Comparison of ENCODE assay signal across 8 cellular contexts in the genomic region with DNA sequence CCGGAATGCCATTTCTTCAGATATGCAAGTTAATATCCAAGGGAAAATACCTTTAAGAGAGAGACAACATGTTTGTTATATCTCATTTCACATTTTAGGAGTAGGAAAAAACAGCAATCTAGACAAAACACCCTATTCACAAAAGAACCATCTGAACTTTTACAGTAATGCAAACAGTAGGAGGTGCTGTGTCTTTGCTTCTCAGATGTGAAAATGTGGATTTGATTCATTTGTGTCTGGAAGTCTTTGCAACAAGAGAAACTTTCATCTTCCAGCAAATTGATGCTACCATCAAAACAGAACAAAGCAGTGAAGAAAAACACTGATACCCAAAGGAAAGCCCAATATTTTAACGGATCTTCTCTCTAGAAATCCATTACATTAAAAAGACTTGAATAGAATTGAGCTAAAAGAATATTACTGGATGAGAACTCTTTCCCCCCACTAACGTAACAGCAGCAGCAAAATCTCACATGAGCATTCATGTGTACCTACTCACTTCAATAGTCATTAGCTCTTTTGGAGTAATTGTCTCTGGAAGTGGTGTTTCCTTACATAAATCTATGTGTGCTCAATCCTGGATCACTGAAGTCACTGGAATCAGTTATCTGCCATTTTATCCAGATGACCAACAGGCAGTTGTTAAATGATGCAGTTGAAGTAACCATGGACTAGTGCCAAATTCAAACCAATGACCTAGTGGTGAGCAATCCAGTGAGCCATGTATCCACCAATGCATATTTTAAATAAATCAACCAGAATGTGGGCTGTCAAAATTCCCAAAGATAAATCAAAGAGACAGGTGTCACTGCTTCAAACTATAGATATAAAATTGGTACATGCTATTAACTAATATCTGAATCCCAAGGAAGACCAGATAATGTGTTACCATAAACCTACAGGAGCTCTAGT. TPM values are rescaled to one million over a fixed set of nuclear protein-coding genes. Genes with fewer than 3 reads are reported as not detected.
DNase-seq lines count a peak whose midpoint lies in the region; ATAC-seq and TF ChIP-seq lines count a peak whose summit lies in the region.

No MANE protein-coding gene starts in this region.

- H4K5ac ChIP-seq in H9 (ENCODE audit: insufficient read length, low read depth, low read length), result no peak overlapping the region

- POLR2A ChIA-PET in CD4-positive, alpha-beta T cell (lab: Charles Lee), result no interaction called here

- no peak for ATAC-seq in CD4-positive, alpha-beta T cell (ENCODE audit: poor library complexity)
- no peak for ATAC-seq in stimulated activated effector memory CD8-positive, alpha-beta T cell treated with anti-CD3 and anti-CD28 coated beads, Interleukin-12 subunit alpha, Interleukin-12 subunit beta, amount 100 ng/mL, for 72 hours

- H3K4me1 ChIP-seq in H9 (ENCODE audit: insufficient read depth, low read length), result no peaks in the 10 kb centered on the region

- H3K4me1 Mint-ChIP-seq in H9, result peaks cover 22 to 31% of the 10 kb centered on the region in 2 experiments
- peaks cover 7% of the 10 kb centered on the region for H3K4me1 Mint-ChIP-seq in CD4-positive, alpha-beta T cell (ENCODE audit: low read depth)
- no peaks in the 10 kb centered on the region for H3K4me1 Mint-ChIP-seq in stimulated activated effector memory CD8-positive, alpha-beta T cell treated with anti-CD3 and anti-CD28 coated beads, Interleukin-12 subunit alpha, Interleukin-12 subunit beta, amount 100 ng/mL, for 72 hours

- no peaks in the 10 kb centered on the region for H3K79me2 ChIP-seq in H9 (ENCODE audit: insufficient read depth, low read length)

- TF ChIP-seq CTCF in H9 (conservative IDR thresholded peaks at IDR 0.05) (peak; percentile 57), GM10266 (IDR thresholded peaks at IDR 0.05; ENCODE audit: control insufficient read depth, insufficient read depth, low read depth, missing control alignments) (no peak)
- TF ChIP-seq CTCF in CD4-positive, alpha-beta T cell (IDR thresholded peaks at IDR 0.05), result no peak

- CTCF ChIA-PET in CD4-positive, alpha-beta T cell (lab: Charles Lee), result no interaction called here

- no peak overlapping the region for H3K27ac ChIP-seq in H9 (ENCODE audit: insufficient read length, low read depth, low read length)
- no peak overlapping the region for H3K27ac ChIP-seq in CD4-positive, alpha-beta T cell (ENCODE audit: low read depth, low read length)

- no peak overlapping the region for H2AK5ac ChIP-seq in H9 (ENCODE audit: insufficient read length, low read length)

- intact Hi-C loops in CD4-positive, alpha-beta T cell (cut with DNase I, micrococcal nuclease), result no loop called here

- H2BK120ac ChIP-seq in H9 (ENCODE audit: low read depth, low read length, poor library complexity, severe bottlenecking), result no peak overlapping the region

- H3K4ac ChIP-seq in H9 (ENCODE audit: low read depth, low read length), result no peak overlapping the region

- no peaks in the 10 kb centered on the region for H3K23me2 ChIP-seq in H9 (ENCODE audit: insufficient read length, low read depth, low read length, poor library complexity, severe bottlenecking)

- no peak overlapping the region for H3K18ac ChIP-seq in H9 (ENCODE audit: insufficient read length, low read depth, low read length)

- no peak overlapping the region for H3K14ac ChIP-seq in H9 (ENCODE audit: insufficient read depth, low read length)

- no peaks in the 10 kb centered on the region for H3K27me3 ChIP-seq in H9 (ENCODE audit: insufficient read depth, low read length)
- peaks cover 30% of the 10 kb centered on the region for H3K27me3 ChIP-seq in CD4-positive, alpha-beta T cell (ENCODE audit: control insufficient read depth, insufficient read depth, low read length)

- H3K4me3 ChIP-seq in skeletal muscle cell (ENCODE audit: low read depth, low read length), result peak overlapping the region; percentile 92

- no peak overlapping the region for H3K56ac ChIP-seq in H9 (ENCODE audit: insufficient read length, low read depth, low read length)

- no peaks in the 10 kb centered on the region for H3K79me1 ChIP-seq in H9 (ENCODE audit: insufficient read depth, low read depth, low read length, poor library complexity, severe bottlenecking)

- WGBS in H9 (ENCODE audit: extremely low coverage, insufficient read length, low lambda C conversion rate), result no CpG with 5 or more reads among the region's 3 CpGs

- DNase-seq in H9 (no peak), RKO (ENCODE audit: low spot score) (peak; percentile 96), fibroblast of the conjunctiva (ENCODE audit: low read depth) (peak; percentile 50), skeletal muscle cell (ENCODE audit: low read depth) (no peak), GM10266 (ENCODE audit: extremely low spot score) (no peak)
- DNase-seq in CD4-positive, alpha-beta T cell, result no peak
- DNase-seq in activated CD4-positive, alpha-beta T cell treated with anti-CD3 and anti-CD28 coated beads, Interleukin-2, amount 50 U/mL, for 4 hours, result no peak
- no peak for DNase-seq in stimulated activated effector memory CD8-positive, alpha-beta T cell treated with anti-CD3 and anti-CD28 coated beads, Interleukin-12 subunit alpha, Interleukin-12 subunit beta, amount 100 ng/mL, for 72 hours (ENCODE audit: low spot score in 2 of 2)

- no peak overlapping the region for H2BK20ac ChIP-seq in H9 (ENCODE audit: low read depth, low read length, poor library complexity, severe bottlenecking)

- H4K91ac ChIP-seq in H9 (ENCODE audit: insufficient read length, low read depth, low read length), result no peak overlapping the region

- H3K9me3 ChIP-seq in H9 (ENCODE audit: control insufficient read depth, low read depth, low read length), result no peaks in the 10 kb centered on the region
- H3K9me3 ChIP-seq in CD4-positive, alpha-beta T cell (ENCODE audit: control insufficient read depth, low read length), result no peaks in the 10 kb centered on the region

- no peak overlapping the region for H2AFZ ChIP-seq in H9 (ENCODE audit: low read length)

- no peak overlapping the region for H3K4me3 Mint-ChIP-seq in H9
- H3K4me3 Mint-ChIP-seq in CD4-positive, alpha-beta T cell, result no peak overlapping the region
- H3K4me3 Mint-ChIP-seq in stimulated activated effector memory CD8-positive, alpha-beta T cell treated with anti-CD3 and anti-CD28 coated beads, Interleukin-12 subunit alpha, Interleukin-12 subunit beta, amount 100 ng/mL, for 72 hours, result no peak overlapping the region

- no peaks in the 10 kb centered on the region for H4K20me1 ChIP-seq in H9 (ENCODE audit: control insufficient read depth, insufficient read depth, insufficient read length)

- H2BK5ac ChIP-seq in H9 (ENCODE audit: insufficient read length, low read length), result no peak overlapping the region

- no peak overlapping the region for H3K9ac ChIP-seq in H9 (ENCODE audit: extremely low read depth, insufficient read length, low read length)

- no peak overlapping the region for H3K23ac ChIP-seq in H9 (ENCODE audit: insufficient read length, low read depth, low read length)

- H2BK12ac ChIP-seq in H9 (ENCODE audit: insufficient read length, low read depth, low read length), result no peak overlapping the region

- H3K27ac Mint-ChIP-seq in H9, result no peak overlapping the region
- no peak overlapping the region for H3K27ac Mint-ChIP-seq in CD4-positive, alpha-beta T cell
- no peak overlapping the region for H3K27ac Mint-ChIP-seq in stimulated activated effector memory CD8-positive, alpha-beta T cell treated with anti-CD3 and anti-CD28 coated beads, Interleukin-12 subunit alpha, Interleukin-12 subunit beta, amount 100 ng/mL, for 72 hours

- H2BK15ac ChIP-seq in H9 (ENCODE audit: low read depth, low read length), result no peak overlapping the region

- H4K8ac ChIP-seq in H9 (replicated peaks; ENCODE audit: insufficient read length, low read depth, low read length), result no peak overlapping the region

- H3K9me3 Mint-ChIP-seq in H9, result no peaks in the 10 kb centered on the region
- H3K9me3 Mint-ChIP-seq in CD4-positive, alpha-beta T cell, result no peaks in the 10 kb centered on the region
- peaks cover 7% of the 10 kb centered on the region for H3K9me3 Mint-ChIP-seq in stimulated activated effector memory CD8-positive, alpha-beta T cell treated with anti-CD3 and anti-CD28 coated beads, Interleukin-12 subunit alpha, Interleukin-12 subunit beta, amount 100 ng/mL, for 72 hours

- no peak overlapping the region for H3K4me2 ChIP-seq in H9 (ENCODE audit: insufficient read depth, insufficient read length, low read length)

- no peaks in the 10 kb centered on the region for H3K36me3 Mint-ChIP-seq in H9 (ENCODE audit: insufficient read depth in 1 of 3, low read depth in 3 of 3)
- H3K36me3 Mint-ChIP-seq in CD4-positive, alpha-beta T cell (ENCODE audit: low read depth), result no peaks in the 10 kb centered on the region
- H3K36me3 Mint-ChIP-seq in stimulated activated effector memory CD8-positive, alpha-beta T cell treated with anti-CD3 and anti-CD28 coated beads, Interleukin-12 subunit alpha, Interleukin-12 subunit beta, amount 100 ng/mL, for 72 hours, result no peaks in the 10 kb centered on the region

- H3K27me3 Mint-ChIP-seq in H9 (ENCODE audit: low read depth), result peaks cover 29% of the 10 kb centered on the region
- H3K27me3 Mint-ChIP-seq in CD4-positive, alpha-beta T cell, result peaks cover 51% of the 10 kb centered on the region

- no peak overlapping the region for H3T11ph ChIP-seq in H9 (ENCODE audit: low read length)

RNA-seq across cellular contexts. Expression of gene SEMA3C, which starts 1.8 kb away (rescaled TPM):
- 1.4 and 1.6 TPM in 2 replicates for total RNA-seq in H9 (2021)
- total RNA-seq in CD4-positive, alpha-beta T cell, result under 1 TPM; 0.08 TPM

Comparison
In these comparisons a context has a peak if more than half of its experiments do, and no peak if none do; other contexts are left out.
1. DNase-seq: peak in RKO (single experiment) and fibroblast of the conjunctiva (single experiment); none in H9 (single experiment), skeletal muscle cell (single experiment), CD4-positive, alpha-beta T cell (0 of 10), GM10266 (single experiment), activated CD4-positive, alpha-beta T cell treated with anti-CD3 and anti-CD28 coated beads, Interleukin-2, amount 50 U/mL, for 4 hours (0 of 2) and stimulated activated effector memory CD8-positive, alpha-beta T cell treated with anti-CD3 and anti-CD28 coated beads, Interleukin-12 subunit alpha, Interleukin-12 subunit beta, amount 100 ng/mL, for 72 hours (0 of 2).